20 cellular contexts compared by ENCODE assay signal in the genomic region with DNA sequence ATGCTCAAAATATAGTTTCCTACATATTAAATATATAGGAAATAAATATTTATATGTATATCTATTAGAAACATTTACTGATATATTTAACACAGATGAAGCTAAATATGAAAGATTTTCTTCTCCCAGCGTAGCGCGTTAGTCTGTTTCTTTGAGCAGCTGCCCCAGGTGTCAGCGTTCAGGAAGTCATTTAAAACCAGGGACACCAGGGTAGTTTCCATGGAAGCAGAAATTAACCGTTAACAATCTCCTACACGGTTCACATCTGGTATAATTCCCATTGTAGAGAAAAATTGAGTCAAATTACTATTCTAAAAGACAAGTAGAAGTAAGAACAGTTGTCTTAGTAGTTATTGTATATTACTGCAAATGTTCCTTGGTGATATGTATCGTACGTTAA.
A peak's percentile ranks its signal among the peaks of the same experiment; 100 is the strongest.
DNase-seq lines count a peak whose midpoint lies in the region; ATAC-seq lines count a peak whose summit lies in the region.
"Had no signal": no experiment of that assay in that cellular context is flagged by ENCODE, and none has a peak within 500 bp of the region (broad histone marks: within the 10 kb centered on the region; RNA-seq: fewer than 3 reads in every experiment).

No MANE protein-coding gene starts in this region.

- no peak for ATAC-seq in GM18861 (IDR thresholded peaks at IDR 0.05; ENCODE audit: unreplicated experiment)
- no peak for ATAC-seq in HG03442 (IDR thresholded peaks at IDR 0.05; ENCODE audit: unreplicated experiment)
- ATAC-seq: HCT116 had no signal

- DNase-seq in COR-L47 (lab: John Stamatoyannopoulos, UW) (peak; percentile 31), NCI-H1417 (lab: John Stamatoyannopoulos, UW) (peak in 2 of 3 experiments; percentile 50 to 90), NCI-H2081 (lab: John Stamatoyannopoulos, UW) (peak; percentile 59 to 84), NCI-H748 (lab: John Stamatoyannopoulos, UW; ENCODE audit: unreplicated experiment) (peak; percentile 87), foreskin melanocyte (no peak)
- DNase-seq: CD4-positive, CD25-positive, alpha-beta regulatory T cell; DMS79 treated with DMSO at 0.1 percent for 48 hours; GF-D8; MM.1S; NCI-H1694; NCI-H2107; NCI-H226; NCI-H510A; NCI-H774; PC-9; Right ventricle myocardium superior; T-helper 1 cell had no signal
